In the genomic region with DNA sequence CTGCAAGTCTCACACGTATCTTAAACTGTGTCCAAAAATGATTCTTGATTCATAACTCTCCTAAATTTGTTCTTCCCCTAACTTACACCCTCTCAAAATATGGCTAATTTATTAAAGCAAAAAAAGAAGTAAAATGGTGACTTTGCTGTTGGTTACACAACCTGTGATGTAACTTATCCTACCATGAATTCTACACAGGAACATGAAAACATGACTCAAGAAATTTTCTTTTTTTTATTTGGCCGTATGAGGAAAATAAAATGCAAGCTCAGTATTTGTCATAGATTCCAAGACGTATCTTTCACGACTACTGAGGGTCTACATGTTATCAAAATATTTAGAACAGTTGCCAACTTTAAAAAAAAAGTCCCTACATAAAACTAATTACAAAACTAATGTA, we compare ENCODE assay signal across 15 cellular contexts.
"Had no signal": no experiment of that assay in that cellular context is flagged by ENCODE, and none has a peak within 500 bp of the region (broad histone marks: within the 10 kb centered on the region; RNA-seq: fewer than 3 reads in every experiment).

No MANE protein-coding gene starts in this region.

- H3K27ac Mint-ChIP-seq: activated CD4-positive, alpha-beta memory T cell treated with anti-CD3 and anti-CD28 coated beads for 36 hours; mesothelial cell of epicardium; stimulated activated naive CD8-positive, alpha-beta T cell treated with anti-CD3 and anti-CD28 coated beads, Interleukin-15, Interleukin-2, amounts not matched to agents 100 ng/mL and 50 ng/mL, for 24 hours; T-cell had no signal

- H3K9me3 Mint-ChIP-seq: activated CD4-positive, alpha-beta memory T cell treated with anti-CD3 and anti-CD28 coated beads for 36 hours; mesothelial cell of epicardium; stimulated activated naive CD8-positive, alpha-beta T cell treated with anti-CD3 and anti-CD28 coated beads, Interleukin-15, Interleukin-2, amounts not matched to agents 100 ng/mL and 50 ng/mL, for 24 hours; T-cell had no signal

- H3K27ac ChIP-seq: lower lobe of right lung, VCaP had no signal

- H3K4me3 ChIP-seq: lower lobe of right lung, thoracic aorta, uterus had no signal

- H3K4me3 Mint-ChIP-seq: activated CD4-positive, alpha-beta memory T cell treated with anti-CD3 and anti-CD28 coated beads for 36 hours; mesothelial cell of epicardium; stimulated activated naive CD8-positive, alpha-beta T cell treated with anti-CD3 and anti-CD28 coated beads, Interleukin-15, Interleukin-2, amounts not matched to agents 100 ng/mL and 50 ng/mL, for 24 hours; T-cell had no signal

- H3K27me3 ChIP-seq: uterus had no signal

- H3K36me3 Mint-ChIP-seq: activated CD4-positive, alpha-beta memory T cell treated with anti-CD3 and anti-CD28 coated beads for 36 hours; mesothelial cell of epicardium; T-cell had no signal

- H3K36me3 ChIP-seq: lower lobe of right lung, thoracic aorta, uterus had no signal

- ATAC-seq: lower lobe of right lung, sciatic nerve, T-cell had no signal

- DNase-seq: activated CD4-positive, alpha-beta memory T cell treated with anti-CD3 and anti-CD28 coated beads for 36 hours; activated naive CD4-positive, alpha-beta T cell; caudate nucleus; cortex of kidney; effector CD8-positive, alpha-beta T cell; lower lobe of right lung; stimulated activated CD4-positive, alpha-beta T cell treated with anti-CD3 and anti-CD28 coated beads, Interleukin-2, amount 100 ng/mL, for 48 hours; T-cell; T1000; uterus had no signal

- H3K9me3 ChIP-seq: lower lobe of right lung, thoracic aorta, uterus had no signal

- H3K4me1 Mint-ChIP-seq: T-cell had no signal
